ENCODE assay signal across 17 cellular contexts in genomic region chr1:83883979-83884378, GRCh38.
DNase-seq lines count a peak whose midpoint lies in the region; ATAC-seq, FAIRE-seq and TF ChIP-seq lines count a peak whose summit lies in the region.
"Had no signal": no experiment of that assay in that cellular context is flagged by ENCODE, and none has a peak within 500 bp of the region (broad histone marks: within the 10 kb centered on the region; RNA-seq: fewer than 3 reads in every experiment).

No MANE protein-coding gene starts in this region.

- H3K4me1 ChIP-seq in ACC112 (ENCODE audit: control insufficient read depth, insufficient read depth, low read length, unreplicated experiment), result peaks cover 14% of the 10 kb centered on the region
- H3K4me1 ChIP-seq in CD8-positive, alpha-beta memory T cell (ENCODE audit: insufficient read depth, low read length), result no peaks in the 10 kb centered on the region
- H3K4me1 ChIP-seq: BLaER1 treated with 17β-estradiol and CSF1 and Interleukin-3, amounts not matched to agents 10 nM and 100 nM; SJCRH30 had no signal

- peaks cover 10% of the 10 kb centered on the region; the same call in 1 of the 2 replicates for H3K36me3 ChIP-seq in ACC112 (ENCODE audit: insufficient read depth, low read length)
- H3K36me3 ChIP-seq in bronchial epithelial cell (ENCODE audit: control insufficient read depth, insufficient read depth, low read length), result no peaks in the 10 kb centered on the region
- H3K36me3 ChIP-seq in CD8-positive, alpha-beta memory T cell (ENCODE audit: insufficient read depth, low read length), result no peaks in the 10 kb centered on the region
- H3K36me3 ChIP-seq: BLaER1 treated with 17β-estradiol and CSF1 and Interleukin-3, amounts not matched to agents 10 nM and 100 nM; MG63 had no signal

- no peaks in the 10 kb centered on the region for H3K9me3 Mint-ChIP-seq in HFFc6
- H3K9me3 Mint-ChIP-seq in CD8-positive, alpha-beta memory T cell, result peaks cover 0 to 2% (median 0%) of the 10 kb centered on the region in 5 donors

- POLR2A ChIA-PET in CD8-positive, alpha-beta memory T cell (lab: Charles Lee), result no interaction called here

- H3K27me3 ChIP-seq in ACC112 (ENCODE audit: insufficient read depth, low read length) (no peaks in the 10 kb centered on the region), bronchial epithelial cell (ENCODE audit: control insufficient read depth, insufficient read depth, low read length) (no peaks in the 10 kb centered on the region)
- H3K27me3 ChIP-seq in CD8-positive, alpha-beta memory T cell (ENCODE audit: insufficient read depth, low read length, poor library complexity, severe bottlenecking), result no peaks in the 10 kb centered on the region
- H3K27me3 ChIP-seq: BLaER1 treated with 17β-estradiol and CSF1 and Interleukin-3, amounts not matched to agents 10 nM and 100 nM; MG63; SJCRH30 had no signal

- no peak overlapping the region for H2AFZ ChIP-seq in ACC112 (ENCODE audit: low read length, unreplicated experiment)

- no peak for FAIRE-seq in bronchial epithelial cell (lab: Jason Lieb, UNC)

- DNase-seq in HFFc6, result peak; percentile 41
- peak; percentile 71 for DNase-seq in bronchial epithelial cell (ENCODE audit: low read depth)
- DNase-seq in left kidney (ENCODE audit: low read depth, low spot score), result peak; percentile 15
- no peak for DNase-seq in nucleus accumbens (lab: John Stamatoyannopoulos, UW)
- no peak for DNase-seq in CD8-positive, alpha-beta memory T cell
- DNase-seq in NCI-H187 (lab: John Stamatoyannopoulos, UW), result no peak
- DNase-seq: DMS 273 treated with DMSO at 0.1 percent for 48 hours; GOT3; MG63; NCI-H1092 treated with DMSO at 0.1 percent for 48 hours; NCI-H1694; NCI-H526 treated with DMSO at 0.1 percent for 48 hours; NK-92 treated with Interleukin-12 subunit alpha and Interleukin-12 subunit beta, amount 100 ng/mL, for 24 hours; SJCRH30 had no signal

- no peak overlapping the region for H3K4me3 ChIP-seq in ACC112 (ENCODE audit: low read depth, low read length)
- H3K4me3 ChIP-seq in bronchial epithelial cell (ENCODE audit: low read depth, low read length), result no peak overlapping the region
- H3K4me3 ChIP-seq in CD8-positive, alpha-beta memory T cell (ENCODE audit: low read length), result no peak overlapping the region
- H3K4me3 ChIP-seq: BLaER1 treated with 17β-estradiol and CSF1 and Interleukin-3, amounts not matched to agents 10 nM and 100 nM; MG63; SJCRH30 had no signal

- ATAC-seq in HG02870 (IDR thresholded peaks at IDR 0.05; ENCODE audit: unreplicated experiment), result no peak

- H3K27ac Mint-ChIP-seq in HFFc6, result no peak overlapping the region
- H3K27ac Mint-ChIP-seq in CD8-positive, alpha-beta memory T cell, result no peak overlapping the region

- CTCF ChIA-PET in CD8-positive, alpha-beta memory T cell (lab: Charles Lee), result no interaction called here

- H3K9me3 ChIP-seq in CD8-positive, alpha-beta memory T cell (ENCODE audit: low read length), result no peaks in the 10 kb centered on the region
- H3K9me3 ChIP-seq: MG63, SJCRH30 had no signal

- peaks cover 6% of the 10 kb centered on the region; the same call in 1 of the 2 replicates for H3K4me1 Mint-ChIP-seq in HFFc6 (ENCODE audit: low read depth)
- H3K4me1 Mint-ChIP-seq in CD8-positive, alpha-beta memory T cell, result peaks cover 0 to 4% (median 0%) of the 10 kb centered on the region in 3 donors

- H3K4me3 Mint-ChIP-seq in HFFc6, result no peak overlapping the region
- no peak overlapping the region for H3K4me3 Mint-ChIP-seq in CD8-positive, alpha-beta memory T cell

- TF ChIP-seq CTCF in HFFc6 (IDR thresholded peaks at IDR 0.05) (no peak), bronchial epithelial cell (IDR thresholded peaks at IDR 0.05; ENCODE audit: insufficient read depth, low read length, severe bottlenecking) (no peak)

- no peaks in the 10 kb centered on the region; the same call in 1 of the 2 replicates for H3K27me3 Mint-ChIP-seq in HFFc6 (ENCODE audit: insufficient read depth)
- H3K27me3 Mint-ChIP-seq in CD8-positive, alpha-beta memory T cell, result peaks cover 6 to 36% of the 10 kb centered on the region in 2 donors

- peaks cover 7% of the 10 kb centered on the region; the same call in 1 of the 2 replicates for H3K36me3 Mint-ChIP-seq in HFFc6 (ENCODE audit: low read depth)
- H3K36me3 Mint-ChIP-seq in CD8-positive, alpha-beta memory T cell, result peaks cover 0 to 2% (median 0%) of the 10 kb centered on the region in 3 donors

- H3K79me2 ChIP-seq in ACC112 (ENCODE audit: control insufficient read depth, insufficient read depth, low read length, unreplicated experiment), result no peaks in the 10 kb centered on the region

- H3K27ac ChIP-seq in ACC112 (ENCODE audit: low read depth, low read length), result peak overlapping the region; percentile 43; the same call in 1 of the 2 replicates
- no peak overlapping the region for H3K27ac ChIP-seq in CD8-positive, alpha-beta memory T cell (ENCODE audit: low read depth, low read length)
- H3K27ac ChIP-seq: BLaER1 treated with 17β-estradiol and CSF1 and Interleukin-3, amounts not matched to agents 10 nM and 100 nM; SJCRH30 had no signal

Comparison
In these comparisons a context has a peak if more than half of its experiments do, and no peak if none do; other contexts are left out.
1. DNase-seq: peak in HFFc6 (single experiment), bronchial epithelial cell (single experiment) and left kidney (single experiment); none in nucleus accumbens (0 of 56), CD8-positive, alpha-beta memory T cell (0 of 5) and NCI-H187 (0 of 2).